Comparison of ENCODE assay signal across 8 cellular contexts in the genomic region with DNA sequence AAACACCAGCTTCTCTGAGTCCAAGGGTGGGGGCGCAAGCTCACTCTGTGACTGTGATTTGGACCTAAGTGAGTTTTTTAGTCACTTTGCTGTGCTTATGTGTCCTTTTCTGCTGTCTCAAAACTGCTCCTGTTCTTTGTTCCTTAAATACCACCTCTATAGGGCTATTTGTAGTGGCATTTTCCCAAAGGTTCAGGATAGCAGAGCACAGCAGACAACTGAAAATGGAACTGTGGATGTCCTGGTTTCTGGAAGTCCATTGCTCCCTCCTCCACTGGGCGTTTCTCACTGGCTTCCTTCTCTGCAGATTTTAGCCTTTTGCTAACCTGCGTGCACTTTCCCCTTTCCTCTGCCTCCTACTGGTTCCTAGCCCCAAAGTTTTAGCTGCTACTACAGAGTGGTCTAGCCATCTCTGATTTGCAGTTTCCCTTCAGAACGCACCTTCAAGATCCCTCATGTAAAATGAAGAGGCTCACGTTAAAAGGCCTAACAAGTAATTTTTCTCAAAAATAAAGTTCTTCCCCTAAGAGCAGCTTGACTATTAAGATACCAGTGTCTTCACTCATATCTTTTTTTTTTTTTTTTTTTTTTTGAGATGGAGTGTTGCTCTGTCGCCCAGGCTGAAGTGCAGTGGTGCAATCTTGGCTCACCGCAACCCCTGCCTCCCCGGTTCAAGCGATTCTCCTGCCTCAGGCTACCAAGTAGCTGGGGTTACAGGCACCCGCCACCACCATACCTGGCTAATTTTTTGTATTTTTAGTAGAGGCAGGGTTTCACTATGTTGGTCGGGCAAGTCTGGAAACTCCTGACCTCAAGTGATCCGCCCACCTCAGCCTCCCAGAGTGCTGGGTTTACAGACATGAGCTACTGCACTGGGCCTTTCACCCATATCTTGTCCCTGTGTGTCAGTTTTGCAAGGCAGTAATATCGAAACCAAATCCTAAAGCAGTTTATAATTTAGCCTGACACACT. TPM values are rescaled to one million over a fixed set of nuclear protein-coding genes. Genes with fewer than 3 reads are reported as not detected.
DNase-seq lines count a peak whose midpoint lies in the region; ATAC-seq and TF ChIP-seq lines count a peak whose summit lies in the region.

No MANE protein-coding gene starts in this region.

- H3K36me3 ChIP-seq in neural progenitor cell = no peaks in the 10 kb centered on the region

- TF ChIP-seq CTCF in neural progenitor cell (IDR thresholded peaks at IDR 0.05) = no peak

- peak; percentile 95 for ATAC-seq in GM18498 (IDR thresholded peaks at IDR 0.05; ENCODE audit: unreplicated experiment)
- peak; percentile 97 for ATAC-seq in GM21423 (IDR thresholded peaks at IDR 0.05; ENCODE audit: unreplicated experiment)
- ATAC-seq in HG03521 (IDR thresholded peaks at IDR 0.05; ENCODE audit: unreplicated experiment) = peak; percentile 84
- ATAC-seq in T-cell (replicated peaks in 1 of 4) = no peak

- H3K27ac ChIP-seq in neural progenitor cell = no peak overlapping the region

- H3K9me3 Mint-ChIP-seq in neural progenitor cell = no peaks in the 10 kb centered on the region
- no peaks in the 10 kb centered on the region for H3K9me3 Mint-ChIP-seq in T-cell

- H3K27me3 ChIP-seq in neural progenitor cell = no peaks in the 10 kb centered on the region

- no peak overlapping the region for H3K4me2 ChIP-seq in neural progenitor cell

- H3K79me2 ChIP-seq in neural progenitor cell (ENCODE audit: low read depth) = no peaks in the 10 kb centered on the region

- DNase-seq in islet precursor cell (peak; percentile 54), neural progenitor cell (ENCODE audit: low spot score) (no peak), T-cell (no peak), NCI-H2029 (lab: John Stamatoyannopoulos, UW) (no peak), DMS114 treated with DMSO at 0.1 percent for 48 hours (lab: John Stamatoyannopoulos, UW; ENCODE audit: unreplicated experiment) (no peak)

- POLR2A ChIA-PET in T-cell (lab: Charles Lee) = interaction anchor here in 1 of 2 donors (0.7 kb wide), 2 partner anchors 21 to 82 kb away, joined by 7 to 11 read pairs; no protein-coding TSS in a partner anchor

- H3K27me3 Mint-ChIP-seq in neural progenitor cell (ENCODE audit: insufficient read depth, low read depth) (no peaks in the 10 kb centered on the region), T-cell (no peaks in the 10 kb centered on the region)

- H3K9me3 ChIP-seq in neural progenitor cell (ENCODE audit: low read depth) = no peaks in the 10 kb centered on the region

- H3K36me3 Mint-ChIP-seq in neural progenitor cell (peaks cover 13% of the 10 kb centered on the region), T-cell (peaks cover 31% of the 10 kb centered on the region)

- H3F3A ChIP-seq in neural progenitor cell (ENCODE audit: low read depth) = no peaks in the 10 kb centered on the region

- no peak overlapping the region for H2AFZ ChIP-seq in neural progenitor cell (replicated peaks)

- no peak overlapping the region for H3K9ac ChIP-seq in neural progenitor cell

- H3K4me1 Mint-ChIP-seq in neural progenitor cell (peaks cover 4% of the 10 kb centered on the region), T-cell (peaks cover 2 to 32% (median 6%) of the 10 kb centered on the region in 3 donors)

- no peak overlapping the region for H3K4me3 ChIP-seq in neural progenitor cell

- CTCF ChIA-PET in T-cell (lab: Charles Lee) = interaction anchor here in 1 of 2 donors (0.6 to 1.0 kb wide), 3 partner anchors 84 to 718 kb away, joined by 3 to 6 read pairs (median 3); no protein-coding TSS in a partner anchor

- no peaks in the 10 kb centered on the region for H4K20me1 ChIP-seq in neural progenitor cell (ENCODE audit: low read depth)

- H3K27ac Mint-ChIP-seq in neural progenitor cell (no peak overlapping the region), T-cell (peak overlapping the region in 1 of 2 donors; percentile 34)

- no peak overlapping the region for H3K4me3 Mint-ChIP-seq in neural progenitor cell
- no peak overlapping the region for H3K4me3 Mint-ChIP-seq in T-cell

- no peaks in the 10 kb centered on the region for H3K4me1 ChIP-seq in neural progenitor cell

RNA-seq across cellular contexts. Expression of gene BLVRA, which starts 25.8 kb away (rescaled TPM):
- total RNA-seq in neural progenitor cell (ENCODE audit: low replicate concordance) (24.6 and 27.9 TPM in 2 replicates), T-cell (10 to 100 TPM; 14.1 to 21.3 (median 17.3) TPM)

RNA-seq across cellular contexts. Expression of gene COA1, which starts 55.0 kb away (rescaled TPM):
- total RNA-seq in neural progenitor cell (ENCODE audit: low replicate concordance) (171 and 192 TPM in 2 replicates), T-cell (10 to 100 TPM; 49.6 to 92.1 (median 67.8) TPM)

Comparison
In these comparisons a context has a peak if more than half of its experiments do, and no peak if none do; other contexts are left out.
1. ATAC-seq: peak in GM18498 (single experiment), GM21423 (single experiment) and HG03521 (single experiment); none in T-cell (0 of 4).